In genomic region chr9:912776-913175, GRCh38 we compare ENCODE assay signal across 1 cellular context.
TF ChIP-seq lines count a peak whose summit lies in the region.

No MANE protein-coding gene starts in this region.

TF ChIP-seq in K562, 482 proteins besides CTCF, POLR2A, EP300 and RAD21 (continued from another document):
- no peak for TF ChIP-seq SFPQ (IDR thresholded peaks at IDR 0.05; ENCODE audit: low read depth, low read length)
